In the genomic region with DNA sequence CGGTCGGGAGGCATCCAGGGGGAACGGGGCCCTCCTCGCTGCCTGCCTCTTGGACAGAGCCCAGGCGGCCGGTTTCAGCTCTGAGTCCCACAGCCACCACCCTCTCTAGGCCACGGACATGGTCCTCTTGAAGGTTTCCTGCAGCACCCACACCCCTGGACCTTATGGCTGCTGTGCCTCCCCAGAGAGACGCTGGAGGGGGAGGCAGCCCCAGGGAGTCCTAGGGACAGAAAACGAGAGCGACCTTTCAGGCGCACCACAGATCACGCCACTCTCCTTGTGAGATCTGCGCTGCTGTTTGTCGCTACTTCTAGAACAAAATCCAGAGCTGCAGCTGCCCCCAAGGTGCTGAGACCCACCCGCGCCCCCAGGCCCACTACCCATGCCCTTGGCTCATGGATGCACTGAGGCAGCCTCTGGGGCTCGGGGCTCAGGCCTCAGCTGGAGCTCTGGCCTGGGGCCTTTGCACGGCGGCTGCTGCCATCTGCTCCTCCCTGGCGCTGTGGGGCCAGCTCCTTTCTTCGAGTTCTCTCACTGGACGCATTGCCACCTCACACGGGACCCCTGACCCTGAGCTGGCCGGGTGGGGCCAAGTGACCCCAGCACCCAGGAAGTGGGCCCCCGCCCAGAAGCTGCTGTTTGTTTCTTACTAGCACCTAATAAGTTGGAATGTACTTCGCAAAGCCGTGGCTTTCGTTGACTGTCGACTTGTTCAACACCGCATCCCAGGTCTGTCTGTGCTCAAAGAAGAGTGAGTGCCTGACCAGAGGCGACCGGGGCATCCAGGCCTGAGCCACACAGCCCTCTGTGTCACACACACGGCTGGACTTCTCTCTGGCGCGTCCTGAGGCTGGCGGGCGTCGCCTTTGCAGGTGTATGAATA, we compare ENCODE assay signal across 11 cellular contexts.
A peak's percentile ranks its signal among the peaks of the same experiment; 100 is the strongest.
DNase-seq lines count a peak whose midpoint lies in the region; FAIRE-seq and TF ChIP-seq lines count a peak whose summit lies in the region.
"Had no signal": no experiment of that assay in that cellular context is flagged by ENCODE, and none has a peak within 500 bp of the region (broad histone marks: within the 10 kb centered on the region; RNA-seq: fewer than 3 reads in every experiment).

No MANE protein-coding gene starts in this region.

- H3K9me3 ChIP-seq in H1 (ENCODE audit: insufficient read depth in 2 of 2, low read depth in 1 of 2, low read length in 1 of 2) (peaks cover 3 to 18% of the 10 kb centered on the region in 2 experiments; a peak in 3 of 4 replicates), prostate gland (no peaks in the 10 kb centered on the region)

- no peaks in the 10 kb centered on the region; a peak in 1 of 7 replicates for H3K4me1 ChIP-seq in H1 (replicated peaks in 1 of 4; ENCODE audit: control insufficient read depth in 3 of 4, insufficient read depth in 4 of 4, low read length in 3 of 4)
- H3K4me1 ChIP-seq in prostate gland (replicated peaks): no peaks in the 10 kb centered on the region
- H3K4me1 ChIP-seq: parathyroid adenoma, SJSA1 had no signal

- no peak overlapping the region for H2BK5ac ChIP-seq in H1 (ENCODE audit: low read depth, low read length)

- no peaks in the 10 kb centered on the region for H3K79me1 ChIP-seq in H1 (ENCODE audit: low read depth, low read length)

- TF ChIP-seq RAD21 in H1 (IDR thresholded peaks at IDR 0.05 in 1 of 2, conservative IDR thresholded peaks at IDR 0.05 in 1 of 2; ENCODE audit: low read depth in 2 of 2, low read length in 2 of 2): no peak

- no peak overlapping the region for H4K5ac ChIP-seq in H1 (ENCODE audit: insufficient read length, low read depth, low read length)

- H2BK20ac ChIP-seq in H1 (ENCODE audit: low read length): no peak overlapping the region

- CTCF ChIA-PET in H1 (lab: Charles Lee; ENCODE audit: partially characterized antibody): interaction anchor here (0.7 kb wide), 1 partner anchor 384 kb away, joined by 3 read pairs; no protein-coding TSS in a partner anchor

- no peak overlapping the region for H2BK12ac ChIP-seq in H1 (ENCODE audit: low read depth, low read length)

- H4K8ac ChIP-seq in H1 (ENCODE audit: extremely low read depth, insufficient read depth, low read length): peak overlapping the region; percentile 77; the same call in 1 of the 2 replicates

- H3K27me3 ChIP-seq in H1 (replicated peaks in 1 of 4; ENCODE audit: control insufficient read depth in 3 of 4, extremely low read depth in 1 of 4, insufficient read depth in 3 of 4, low read length in 3 of 4) (no peaks in the 10 kb centered on the region; a peak in 1 of 7 replicates), prostate gland (replicated peaks; ENCODE audit: insufficient read depth) (no peaks in the 10 kb centered on the region)
- H3K27me3 ChIP-seq: SJSA1 had no signal

- no peak overlapping the region for H3K4ac ChIP-seq in H1 (replicated peaks; ENCODE audit: insufficient read length, low read depth, low read length)

- no peak overlapping the region for H2BK120ac ChIP-seq in H1 (replicated peaks; ENCODE audit: low read depth, low read length)

- WGBS in H1 (ENCODE audit: extremely low coverage in 1 of 2, insufficient coverage in 1 of 2, insufficient read length in 1 of 2, insufficient replicate concordance in 2 of 2, low coverage in 1 of 2, low lambda C conversion rate in 2 of 2, missing lambda C conversion rate in 1 of 2), 2 experiments: 93% methylated on average over 34 of the region's 38 CpGs; no CpG with 5 or more reads in 1 of the 2 experiments
- WGBS in prostate gland: 90% methylated on average over 37 of the region's 38 CpGs

- no peak overlapping the region for H3K23ac ChIP-seq in H1 (ENCODE audit: insufficient read length)

- H3K79me2 ChIP-seq in H1 (ENCODE audit: control insufficient read depth in 1 of 2, insufficient read depth in 2 of 2, low read length in 2 of 2): no peaks in the 10 kb centered on the region
- H3K79me2 ChIP-seq: parathyroid adenoma had no signal

- no peak overlapping the region for H3K4me3 ChIP-seq in H1 (ENCODE audit: extremely low read depth in 1 of 4, insufficient read depth in 2 of 4, low read depth in 3 of 4, low read length in 4 of 4)
- no peak overlapping the region for H3K4me3 ChIP-seq in prostate gland

- H2AK5ac ChIP-seq in H1 (ENCODE audit: low read depth, low read length): no peak overlapping the region

- TF ChIP-seq CTCF in H1 (IDR thresholded peaks at IDR 0.05; ENCODE audit: control extremely low read depth in 1 of 3, insufficient read depth in 1 of 3, low read depth in 1 of 3, low read length in 3 of 3) (no peak), prostate gland (IDR thresholded peaks at IDR 0.05) (no peak)

- no peak overlapping the region for H3K27ac ChIP-seq in H1 (ENCODE audit: low read depth, low read length)
- H3K27ac ChIP-seq in prostate gland: peak overlapping the region in 1 of 2 donors; percentile 66
- H3K27ac ChIP-seq: parathyroid adenoma, SJSA1 had no signal

- DNase-seq in NCI-H526 (lab: John Stamatoyannopoulos, UW): peak; percentile 19 to 47
- DNase-seq in NCI-H526 treated with DMSO at 0.1 percent for 48 hours (lab: John Stamatoyannopoulos, UW): no peak
- DNase-seq in NCI-H345 (lab: John Stamatoyannopoulos, UW): peak; percentile 45
- DNase-seq in H1 (ENCODE audit: low read depth in 1 of 2, low spot score in 2 of 2): peak in 1 of 2 experiments; percentile 43
- peak; percentile 14 for DNase-seq in prostate gland (ENCODE audit: low spot score)
- no peak for DNase-seq in NCI-H1694 (lab: John Stamatoyannopoulos, UW)
- no peak for DNase-seq in RPMI8226
- DNase-seq in glomerular visceral epithelial cell (ENCODE audit: extremely low spot score): no peak
- DNase-seq: activated T-cell treated with anti-CD3 and anti-CD28 coated beads, Interleukin-2, amount 50 U/mL, for 4 hours had no signal

- no peaks in the 10 kb centered on the region for H3K23me2 ChIP-seq in H1 (ENCODE audit: low read depth, low read length)

- intact Hi-C loops in prostate gland (cut with DNase I): no loop called here

- H4K20me1 ChIP-seq in H1 (replicated peaks in 1 of 2; ENCODE audit: control insufficient read depth in 1 of 2, insufficient read depth in 2 of 2, low read length in 2 of 2): no peaks in the 10 kb centered on the region

- no peak overlapping the region for H3K18ac ChIP-seq in H1 (ENCODE audit: extremely low read depth, low read length)

- no peak overlapping the region for H2BK15ac ChIP-seq in H1 (ENCODE audit: low read length)

- no peak for TF ChIP-seq EP300 in H1 (IDR thresholded peaks at IDR 0.05; ENCODE audit: borderline replicate concordance in 1 of 2, low read depth in 2 of 2, low read length in 2 of 2)

- POLR2A ChIA-PET in H1 (lab: Charles Lee; ENCODE audit: partially characterized antibody): no interaction called here

- H3K36me3 ChIP-seq in H1 (ENCODE audit: control insufficient read depth in 2 of 4, insufficient read depth in 4 of 4, low read length in 3 of 4): peaks cover 0 to 3% (median 0%) of the 10 kb centered on the region in 4 experiments; a peak in 1 of 8 replicates
- no peaks in the 10 kb centered on the region for H3K36me3 ChIP-seq in prostate gland
- H3K36me3 ChIP-seq: SJSA1 had no signal

- H2AFZ ChIP-seq in H1 (ENCODE audit: low read length): no peak overlapping the region
- H2AFZ ChIP-seq: parathyroid adenoma had no signal

- FAIRE-seq in H1 (lab: Jason Lieb, UNC): no peak

- no peak overlapping the region for H3K56ac ChIP-seq in H1 (replicated peaks; ENCODE audit: insufficient read length, low read depth, low read length)

- TF ChIP-seq POLR2A in H1 (IDR thresholded peaks at IDR 0.05; ENCODE audit: control extremely low read depth in 1 of 2, low read depth in 2 of 2, low read length in 2 of 2) (no peak), prostate gland (IDR thresholded peaks at IDR 0.05) (no peak)

- no peak overlapping the region for H3K9ac ChIP-seq in H1 (replicated peaks in 1 of 4; ENCODE audit: extremely low read depth in 1 of 4, low read depth in 3 of 4, low read length in 3 of 4)
- H3K9ac ChIP-seq: parathyroid adenoma had no signal

- no peak overlapping the region for H4K91ac ChIP-seq in H1 (replicated peaks; ENCODE audit: insufficient read length, low read length)

- no peak overlapping the region for H3K14ac ChIP-seq in H1 (ENCODE audit: insufficient read length)

- H3K4me2 ChIP-seq in H1 (ENCODE audit: insufficient read depth in 1 of 2, low read depth in 2 of 2, low read length in 2 of 2): no peak overlapping the region

TF ChIP-seq in H1, 55 proteins besides CTCF, POLR2A, EP300 and RAD21 (continues in another document):
- TF ChIP-seq BRCA1 (IDR thresholded peaks at IDR 0.05; ENCODE audit: low read depth, low read length) (no peak), CBX8 (IDR thresholded peaks at IDR 0.05; ENCODE audit: borderline replicate concordance, low read depth, low read length) (no peak), MAFK (IDR thresholded peaks at IDR 0.05; ENCODE audit: low read depth, low read length) (no peak), EGR1 (IDR thresholded peaks at IDR 0.05; ENCODE audit: borderline replicate concordance, low read depth, low read length) (no peak), HDAC6 (IDR thresholded peaks at IDR 0.05; ENCODE audit: low read depth, low read length) (no peak), RFX5 (IDR thresholded peaks at IDR 0.05; ENCODE audit: borderline replicate concordance, low read depth, low read length) (no peak), RBBP5 (IDR thresholded peaks at IDR 0.05; ENCODE audit: borderline replicate concordance, low read depth, low read length) (no peak), ZNF274 (IDR thresholded peaks at IDR 0.05; ENCODE audit: borderline replicate concordance, extremely low read depth, low read length) (no peak), CBX5 (IDR thresholded peaks at IDR 0.05; ENCODE audit: low read depth, low read length) (no peak), TCF12 (IDR thresholded peaks at IDR 0.05; ENCODE audit: low read depth, low read length) (no peak), ATF2 (IDR thresholded peaks at IDR 0.05; ENCODE audit: low read length) (no peak), JUND (IDR thresholded peaks at IDR 0.05; ENCODE audit: low read length) (no peak), SIN3A (conservative IDR thresholded peaks at IDR 0.05 in 1 of 2, IDR thresholded peaks at IDR 0.05 in 1 of 2; ENCODE audit: low read depth in 1 of 2, low read length in 2 of 2) (no peak), TAF1 (IDR thresholded peaks at IDR 0.05; ENCODE audit: low read depth, low read length) (no peak)

Comparison
In these comparisons a context has a peak if more than half of its experiments do, and no peak if none do; other contexts are left out.
1. DNase-seq: peak in NCI-H526 (2 of 2), NCI-H345 (single experiment) and prostate gland (single experiment); none in NCI-H526 treated with DMSO at 0.1 percent for 48 hours (single experiment), NCI-H1694 (single experiment), RPMI8226 (single experiment) and glomerular visceral epithelial cell (single experiment).